24 cellular contexts compared by ENCODE assay signal in genomic region chr3:32556332-32556731, GRCh38. TPM values are rescaled to one million over a fixed set of nuclear protein-coding genes. Genes with fewer than 3 reads are reported as not detected.
DNase-seq lines count a peak whose midpoint lies in the region; ATAC-seq, FAIRE-seq and TF ChIP-seq lines count a peak whose summit lies in the region.
"Had no signal": no experiment of that assay in that cellular context is flagged by ENCODE, and none has a peak within 500 bp of the region (broad histone marks: within the 10 kb centered on the region; RNA-seq: fewer than 3 reads in every experiment).

No MANE protein-coding gene starts in this region.

- no peak for TF ChIP-seq CTCF in activated B cell treated with CpG ODN at 0.5 μM for 24 hours (IDR thresholded peaks at IDR 0.05)

- no peaks in the 10 kb centered on the region for H3K27me3 Mint-ChIP-seq in activated B cell treated with CpG ODN at 0.5 μM for 24 hours
- H3K27me3 Mint-ChIP-seq in memory B cell: no peaks in the 10 kb centered on the region
- H3K27me3 Mint-ChIP-seq: CD4-positive, CD25-positive, alpha-beta regulatory T cell had no signal

- POLR2A ChIA-PET in activated B cell treated with CpG ODN at 0.5 μM for 24 hours (lab: Charles Lee): no interaction called here

- H3K27ac Mint-ChIP-seq in activated B cell treated with CpG ODN at 0.5 μM for 24 hours (peak overlapping the region; percentile 14), memory B cell (peak overlapping the region; percentile 58)

- CTCF ChIA-PET in activated B cell treated with CpG ODN at 0.5 μM for 24 hours (lab: Charles Lee): no interaction called here

- no peak overlapping the region for H3K4me3 Mint-ChIP-seq in activated B cell treated with CpG ODN at 0.5 μM for 24 hours
- no peak overlapping the region for H3K4me3 Mint-ChIP-seq in memory B cell
- H3K4me3 Mint-ChIP-seq: CD4-positive, CD25-positive, alpha-beta regulatory T cell had no signal

- DNase-seq in GM19239 (ENCODE audit: insufficient read length, low spot score) (no peak), activated B cell treated with CpG ODN at 0.5 μM for 24 hours (no peak), memory B cell (ENCODE audit: low spot score in 2 of 2) (no peak)
- DNase-seq: BE2C; CD4-positive, CD25-positive, alpha-beta regulatory T cell; EL; GF-D8; GOT3; KBM-7; NCI-H1092 treated with DMSO at 0.1 percent for 48 hours; NCI-H146; NCI-H2029; NCI-H226; NCI-H510A treated with DMSO at 0.1 percent for 48 hours; NCI-H748 treated with DMSO at 0.1 percent for 48 hours; PC-9; SHP77 treated with DMSO at 0.1 percent for 48 hours; SW 1271 had no signal

- intact Hi-C loops in activated B cell treated with CpG ODN at 0.5 μM for 24 hours (cut with micrococcal nuclease): no loop called here

- ATAC-seq in GM21786 (IDR thresholded peaks at IDR 0.05; ENCODE audit: unreplicated experiment) (peak; percentile 39), activated B cell treated with CpG ODN at 0.5 μM for 24 hours (ENCODE audit: low read depth) (no peak), memory B cell (ENCODE audit: low read depth) (no peak), GM19463 (IDR thresholded peaks at IDR 0.05; ENCODE audit: unreplicated experiment) (no peak), HG02973 (IDR thresholded peaks at IDR 0.05; ENCODE audit: unreplicated experiment) (no peak), HG03108 (IDR thresholded peaks at IDR 0.05; ENCODE audit: unreplicated experiment) (no peak)
- ATAC-seq: A549, HCT116 had no signal

- no peaks in the 10 kb centered on the region for H3K9me3 Mint-ChIP-seq in activated B cell treated with CpG ODN at 0.5 μM for 24 hours
- H3K9me3 Mint-ChIP-seq in memory B cell: no peaks in the 10 kb centered on the region

- H3K4me1 Mint-ChIP-seq in activated B cell treated with CpG ODN at 0.5 μM for 24 hours: peaks cover 50% of the 10 kb centered on the region
- H3K4me1 Mint-ChIP-seq in memory B cell: peaks cover 22% of the 10 kb centered on the region

- H3K36me3 Mint-ChIP-seq in activated B cell treated with CpG ODN at 0.5 μM for 24 hours (ENCODE audit: low read depth) (peaks cover 22% of the 10 kb centered on the region), memory B cell (peaks cover 5% of the 10 kb centered on the region)

- FAIRE-seq in GM19239 (lab: Jason Lieb, UNC): peak; percentile 51
- FAIRE-seq: A549 had no signal

RNA-seq across cellular contexts. Expression of gene DYNC1LI1, which starts 14.3 kb away (rescaled TPM):
- total RNA-seq in activated B cell treated with CpG ODN at 0.5 μM for 24 hours: 32.6 and 38.8 TPM in 2 replicates

RNA-seq across cellular contexts. Expression of gene CMTM6, which starts 53.7 kb away (rescaled TPM):
- total RNA-seq in activated B cell treated with CpG ODN at 0.5 μM for 24 hours: 84.6 and 90.1 TPM in 2 replicates
